ENCODE assay signal across 9 cellular contexts in the genomic region with DNA sequence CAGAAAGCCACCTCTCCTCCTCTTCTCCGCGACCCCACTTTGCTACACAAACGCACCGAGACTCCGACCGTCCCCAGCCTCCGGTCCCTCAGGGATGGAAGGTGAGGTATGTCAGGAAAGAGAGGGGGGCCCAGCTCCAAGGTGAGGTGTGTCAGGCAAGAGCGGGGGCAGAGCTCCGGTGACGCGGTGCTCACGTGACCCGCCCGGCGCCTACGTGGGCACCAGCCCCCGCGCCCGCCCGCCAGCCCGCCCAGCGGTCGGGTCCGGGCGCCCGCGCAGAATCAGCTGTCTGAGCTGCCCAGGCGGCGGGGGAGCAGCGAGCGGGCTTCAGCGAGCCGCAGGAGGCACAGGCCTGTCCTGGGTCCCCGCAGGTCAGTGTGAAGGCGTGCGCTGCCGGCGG. TPM values are rescaled to one million over a fixed set of nuclear protein-coding genes. Genes with fewer than 3 reads are reported as not detected.
DNase-seq lines count a peak whose midpoint lies in the region; ATAC-seq, FAIRE-seq and TF ChIP-seq lines count a peak whose summit lies in the region.
"Not testable (repeated sequence)": the region's sequence is repeated elsewhere in the genome, so short reads cannot be mapped to it uniquely, and the experiment has no call there.
"Had no signal": no experiment of that assay in that cellular context is flagged by ENCODE, and none has a peak within 500 bp of the region (broad histone marks: within the 10 kb centered on the region; RNA-seq: fewer than 3 reads in every experiment).

Gene TCEAL2 (plus strand): TSS at position 244 of the 400 bp plus-strand sequence. CDS start 1,152 bp downstream, outside the sequence.

- not testable (repeated sequence) for FAIRE-seq in frontal cortex (lab: Jason Lieb, UNC)

- peak within 1 kb of the TSS; percentile 10 to 22 for H3K4me3 ChIP-seq in prostate gland
- peak within 1 kb of the TSS; percentile 72 for H3K4me3 ChIP-seq in thoracic aorta

- not testable (repeated sequence) for H3K4me1 Mint-ChIP-seq in activated B cell treated with CpG ODN at 0.5 μM for 24 hours

- not testable (repeated sequence) for H3K9me3 ChIP-seq in prostate gland, thoracic aorta

- not testable (repeated sequence) for TF ChIP-seq POLR2A in prostate gland (IDR thresholded peaks at IDR 0.05)

- not testable (repeated sequence) for TF ChIP-seq CTCF in activated B cell treated with CpG ODN at 0.5 μM for 24 hours (IDR thresholded peaks at IDR 0.05); prostate gland (IDR thresholded peaks at IDR 0.05); thoracic aorta (IDR thresholded peaks at IDR 0.05)

- not testable (repeated sequence) for H3K27ac Mint-ChIP-seq in activated B cell treated with CpG ODN at 0.5 μM for 24 hours

- intact Hi-C loops in activated B cell treated with CpG ODN at 0.5 μM for 24 hours (cut with micrococcal nuclease); prostate gland (cut with DNase I): not testable (repeated sequence)

- DNase-seq in DMS 273 (lab: John Stamatoyannopoulos, UW; ENCODE audit: unreplicated experiment) (peak; percentile 4), NCI-H146 (lab: John Stamatoyannopoulos, UW) (peak; percentile 41), amygdala (lab: John Stamatoyannopoulos, UW) (peak in 34 of 56 donors; percentile 0 to 63 (median 18)), frontal cortex (ENCODE audit: low spot score in 2 of 2) (peak in 1 of 2 donors; percentile 51), medulla oblongata (ENCODE audit: extremely low spot score) (peak; percentile 14), prostate gland (ENCODE audit: low spot score) (peak; percentile 25)
- DNase-seq in activated B cell treated with CpG ODN at 0.5 μM for 24 hours; thoracic aorta (ENCODE audit: low spot score): not testable (repeated sequence)

- WGBS in prostate gland, result 0% methylated on average over 11 of the region's 38 CpGs

- not testable (repeated sequence) for ATAC-seq in activated B cell treated with CpG ODN at 0.5 μM for 24 hours (ENCODE audit: low read depth); thoracic aorta (ENCODE audit: insufficient number of reproducible peaks, low FRiP score, low read depth)

- not testable (repeated sequence) for H3K27ac ChIP-seq in prostate gland
- peak within 1 kb of the TSS; percentile 70 to 76 for H3K27ac ChIP-seq in thoracic aorta

- H3K9me3 Mint-ChIP-seq in activated B cell treated with CpG ODN at 0.5 μM for 24 hours, result not testable (repeated sequence)

- H3K36me3 Mint-ChIP-seq in activated B cell treated with CpG ODN at 0.5 μM for 24 hours (ENCODE audit: low read depth), result not testable (repeated sequence)

- CTCF ChIA-PET in activated B cell treated with CpG ODN at 0.5 μM for 24 hours (lab: Charles Lee), result not testable (repeated sequence)

- POLR2A ChIA-PET in activated B cell treated with CpG ODN at 0.5 μM for 24 hours (lab: Charles Lee), result not testable (repeated sequence)

- H3K4me3 Mint-ChIP-seq in activated B cell treated with CpG ODN at 0.5 μM for 24 hours, result peak within 1 kb of the TSS; percentile 52

- H3K27me3 Mint-ChIP-seq in activated B cell treated with CpG ODN at 0.5 μM for 24 hours, result peaks cover 12% of the 10 kb centered on the region

- not testable (repeated sequence) for H3K4me1 ChIP-seq in prostate gland (replicated peaks); thoracic aorta (ENCODE audit: control insufficient read depth in 1 of 2, low read depth in 2 of 2)

- not testable (repeated sequence) for H3K36me3 ChIP-seq in prostate gland, thoracic aorta

- H3K27me3 ChIP-seq in prostate gland (replicated peaks; ENCODE audit: insufficient read depth); thoracic aorta (replicated peaks; ENCODE audit: insufficient read depth): not testable (repeated sequence)

RNA-seq across cellular contexts. Expression of gene TCEAL2, which starts in this region (rescaled TPM):
- total RNA-seq in activated B cell treated with CpG ODN at 0.5 μM for 24 hours (not detected in 2 replicates), frontal cortex (33.4 TPM), prostate gland (10 to 100 TPM in 1 of 2 donors, 1 to 10 TPM in 1; 1.6 to 37.0 TPM), thoracic aorta (10 to 100 TPM; 10.3 to 36.4 TPM)
- total RNA-seq: PC-3 had no signal
